In the genomic region with DNA sequence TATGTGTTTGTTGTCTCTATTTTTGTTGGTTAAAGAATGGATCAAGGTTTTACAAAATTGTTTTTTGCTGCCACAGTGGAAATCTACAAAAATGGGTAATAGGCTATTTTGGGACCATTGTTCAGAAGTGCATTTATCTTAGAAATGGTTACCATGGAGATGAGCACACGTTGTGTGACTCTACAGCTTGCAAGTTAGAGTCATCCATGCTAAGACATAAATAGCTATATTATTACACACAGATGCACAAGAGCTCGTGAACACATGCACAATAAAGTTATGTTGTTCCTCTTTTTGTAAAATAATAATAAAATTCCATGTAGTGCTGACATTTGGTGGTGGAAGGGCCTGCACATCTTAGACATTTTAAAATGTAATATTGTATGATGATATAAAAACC, we compare ENCODE assay signal across 11 cellular contexts. TPM values are rescaled to one million over a fixed set of nuclear protein-coding genes. Genes with fewer than 3 reads are reported as not detected.
DNase-seq lines count a peak whose midpoint lies in the region; ATAC-seq and TF ChIP-seq lines count a peak whose summit lies in the region.
"Had no signal": no experiment of that assay in that cellular context is flagged by ENCODE, and none has a peak within 500 bp of the region (broad histone marks: within the 10 kb centered on the region; RNA-seq: fewer than 3 reads in every experiment).

No MANE protein-coding gene starts in this region.

- ATAC-seq in HG02623 (IDR thresholded peaks at IDR 0.05; ENCODE audit: unreplicated experiment) (peak; percentile 69), GM18520 (IDR thresholded peaks at IDR 0.05; ENCODE audit: unreplicated experiment) (no peak)

- peak; percentile 55 for DNase-seq in GM10266 (ENCODE audit: extremely low spot score)
- peak; percentile 42 for DNase-seq in OCI-M1 (lab: John Stamatoyannopoulos, UW)
- DNase-seq in inferior parietal cortex (ENCODE audit: extremely low spot score): peak; percentile 58
- DNase-seq in occipital lobe (lab: John Stamatoyannopoulos, UW): no peak
- no peak for DNase-seq in NCI-H2196 (lab: John Stamatoyannopoulos, UW; ENCODE audit: unreplicated experiment)
- DNase-seq in NK-92 treated with Interleukin-12 subunit alpha and Interleukin-12 subunit beta, amount 100 ng/mL, for 24 hours (lab: John Stamatoyannopoulos, UW): no peak
- DNase-seq: activated CD8-positive, alpha-beta memory T cell treated with anti-CD3 and anti-CD28 coated beads, Interleukin-2, amount 50 U/mL, for 4 hours; NCI-H1436 treated with DMSO at 0.1 percent for 48 hours; stimulated activated CD4-positive, alpha-beta T cell treated with anti-CD3 and anti-CD28 coated beads, Interleukin-12 subunit alpha, Interleukin-12 subunit beta, amount 100 ng/mL, for 4 hours had no signal

- TF ChIP-seq CTCF in GM10266 (IDR thresholded peaks at IDR 0.05; ENCODE audit: control insufficient read depth, insufficient read depth, low read depth, missing control alignments): no peak

RNA-seq across cellular contexts. Expression of a gene that starts 15.5 kb away (rescaled TPM):
- total RNA-seq in occipital lobe: 19.3 TPM

RNA-seq across cellular contexts. Expression of a gene that starts 24.8 kb away (rescaled TPM):
- total RNA-seq in occipital lobe: 244 TPM

Comparison
In these comparisons a context has a peak if more than half of its experiments do, and no peak if none do; other contexts are left out.
1. DNase-seq: peak in GM10266 (single experiment), OCI-M1 (single experiment) and inferior parietal cortex (single experiment); none in occipital lobe (single experiment), NCI-H2196 (single experiment) and NK-92 treated with Interleukin-12 subunit alpha and Interleukin-12 subunit beta, amount 100 ng/mL, for 24 hours (single experiment).